In the genomic region with DNA sequence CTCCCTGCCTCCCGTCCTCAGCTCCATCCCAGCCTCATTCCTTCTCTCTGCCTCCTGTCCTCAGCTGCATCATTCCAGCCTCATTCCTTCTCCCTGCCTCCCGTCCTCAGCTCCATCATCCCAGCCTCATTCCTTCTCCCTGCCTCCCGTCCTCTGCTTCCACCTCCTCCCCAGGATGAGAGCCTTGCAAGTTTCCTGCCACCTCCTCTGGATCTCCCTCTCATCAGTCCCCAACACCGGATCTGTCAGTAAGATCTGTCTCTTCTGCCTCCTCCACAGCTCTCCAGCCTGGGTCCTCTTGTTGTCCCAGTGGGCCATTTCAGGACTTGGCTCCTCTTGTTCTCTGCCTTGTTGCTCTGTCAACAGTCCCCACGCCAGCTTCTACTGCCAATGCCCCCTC, we compare ENCODE assay signal across 18 cellular contexts.
"Had no signal": no experiment of that assay in that cellular context is flagged by ENCODE, and none has a peak within 500 bp of the region (broad histone marks: within the 10 kb centered on the region; RNA-seq: fewer than 3 reads in every experiment).

No MANE protein-coding gene starts in this region.

- H3K27me3 ChIP-seq: ascending aorta, gastrocnemius medialis, sigmoid colon, vagina had no signal

- H3K9me3 ChIP-seq: ascending aorta, gastrocnemius medialis, neutrophil, sigmoid colon, tibial nerve, vagina had no signal

- DNase-seq: activated CD4-positive, alpha-beta T cell treated with anti-CD3 and anti-CD28 coated beads, Interleukin-2, amount 50 U/mL, for 4 hours; activated naive CD4-positive, alpha-beta T cell treated with anti-CD3 and anti-CD28 coated beads, Interleukin-2, amount 50 U/mL, for 16 hours; activated T-cell treated with anti-CD3 and anti-CD28 coated beads, Interleukin-2, amount 50 U/mL, for 1 hour; cortex of kidney; effector CD8-positive, alpha-beta T cell; gastrocnemius medialis; left ventricle myocardium superior; mesenchymal stem cell; naive thymus-derived CD4-positive, alpha-beta T cell; sigmoid colon; stimulated activated naive CD4-positive, alpha-beta T cell treated with Interleukin-2 at 50 U/mL for 16 hours; substantia nigra had no signal

- H3K27ac Mint-ChIP-seq: T-helper 2 cell treated with Interferon-gamma antibody and Interleukin-4, amounts not matched to agents 5 μg/mL and 100 μg/mL, for 36 hours had no signal

- H3K4me3 Mint-ChIP-seq: naive thymus-derived CD4-positive, alpha-beta T cell; T-helper 2 cell treated with Interferon-gamma antibody and Interleukin-4, amounts not matched to agents 5 μg/mL and 100 μg/mL, for 36 hours had no signal

- H3K27ac ChIP-seq: ascending aorta, gastrocnemius medialis, neutrophil, parathyroid adenoma, sigmoid colon, tibial nerve, vagina had no signal

- H3K4me3 ChIP-seq: ascending aorta, gastrocnemius medialis, sigmoid colon, tibial nerve, vagina had no signal

- H3K9me3 Mint-ChIP-seq: T-helper 2 cell treated with Interferon-gamma antibody and Interleukin-4, amounts not matched to agents 5 μg/mL and 100 μg/mL, for 36 hours had no signal

- H3K36me3 ChIP-seq: ascending aorta, gastrocnemius medialis, neutrophil, sigmoid colon, tibial nerve, vagina had no signal

- H3K4me1 ChIP-seq: ascending aorta, gastrocnemius medialis, parathyroid adenoma, sigmoid colon, vagina had no signal
